ENCODE assay signal across 11 cellular contexts in genomic region chr1:234911787-234912186, GRCh38.
DNase-seq lines count a peak whose midpoint lies in the region; ATAC-seq and TF ChIP-seq lines count a peak whose summit lies in the region.
"Had no signal": no experiment of that assay in that cellular context is flagged by ENCODE, and none has a peak within 500 bp of the region (broad histone marks: within the 10 kb centered on the region; RNA-seq: fewer than 3 reads in every experiment).

No MANE protein-coding gene starts in this region.

- H4K91ac ChIP-seq in IMR-90 (ENCODE audit: insufficient read depth, low read depth, low read length) = no peak overlapping the region

- H3K14ac ChIP-seq in IMR-90 (replicated peaks; ENCODE audit: low read depth, low read length) = no peak overlapping the region

- peaks cover 7% of the 10 kb centered on the region; the same call in 1 of the 2 replicates for H3K9me1 ChIP-seq in IMR-90 (ENCODE audit: insufficient read depth, low read length)

- no peaks in the 10 kb centered on the region for H4K20me1 ChIP-seq in IMR-90 (ENCODE audit: insufficient read depth, low read length)

- H2BK120ac ChIP-seq in IMR-90 (ENCODE audit: low read depth, low read length) = no peak overlapping the region

- no TSS peak for BruUV-seq in IMR-90 (replicated peaks; lab: Mats Ljungman, UMichigan)

- intact Hi-C loops in IMR-90 (cut with micrococcal nuclease) = no loop called here
- intact Hi-C loops in esophagus muscularis mucosa (cut with DNase I) = loop anchor here (10.0 kb wide), 1 partner anchor 187 kb away; no protein-coding TSS in a partner anchor
- intact Hi-C loops in spleen (cut with DNase I; ENCODE audit: low total_unique reads) = no loop called here

- H2AK5ac ChIP-seq in IMR-90 (ENCODE audit: low read depth, low read length) = peak overlapping the region; percentile 25

- no peaks in the 10 kb centered on the region for H3K9me3 ChIP-seq in IMR-90 (ENCODE audit: control insufficient read depth, insufficient read depth, low read length)
- H3K9me3 ChIP-seq in esophagus muscularis mucosa = no peaks in the 10 kb centered on the region
- no peaks in the 10 kb centered on the region for H3K9me3 ChIP-seq in spleen

- H2BK5ac ChIP-seq in IMR-90 (ENCODE audit: low read depth, low read length, poor library complexity, severe bottlenecking) = no peak overlapping the region

- no peak overlapping the region for H3K4me2 ChIP-seq in IMR-90 (ENCODE audit: low read depth, low read length)

- no peak overlapping the region for H3K4ac ChIP-seq in IMR-90 (ENCODE audit: low read depth, low read length)

- no peaks in the 10 kb centered on the region for H3K36me3 Mint-ChIP-seq in activated CD8-positive, alpha-beta T cell treated with anti-CD3 and anti-CD28 coated beads, Interleukin-2, amount 10 ng/mL, durations not matched to agents 7 days and 5 days (ENCODE audit: low read depth)
- H3K36me3 Mint-ChIP-seq in nephron progenitor cell (ENCODE audit: low read depth) = no peaks in the 10 kb centered on the region

- H3K27ac Mint-ChIP-seq in activated CD8-positive, alpha-beta T cell treated with anti-CD3 and anti-CD28 coated beads, Interleukin-2, amount 10 ng/mL, durations not matched to agents 7 days and 5 days = peak overlapping the region; percentile 76
- no peak overlapping the region for H3K27ac Mint-ChIP-seq in nephron progenitor cell

- no peak overlapping the region for H3K56ac ChIP-seq in IMR-90 (ENCODE audit: extremely low read depth, insufficient read depth, low read length)

- no peaks in the 10 kb centered on the region for H3K27me3 Mint-ChIP-seq in activated CD8-positive, alpha-beta T cell treated with anti-CD3 and anti-CD28 coated beads, Interleukin-2, amount 10 ng/mL, durations not matched to agents 7 days and 5 days (ENCODE audit: low read depth)
- peaks cover 14% of the 10 kb centered on the region for H3K27me3 Mint-ChIP-seq in nephron progenitor cell (ENCODE audit: low read depth, poor library complexity)

- ATAC-seq in IMR-90 (ENCODE audit: low read depth) = no peak
- peak; percentile 79 for ATAC-seq in activated CD8-positive, alpha-beta T cell treated with anti-CD3 and anti-CD28 coated beads, Interleukin-2, amount 10 ng/mL, durations not matched to agents 7 days and 5 days
- ATAC-seq in GM18870 (IDR thresholded peaks at IDR 0.05; ENCODE audit: unreplicated experiment) = no peak

- H3K79me1 ChIP-seq in IMR-90 (ENCODE audit: low read depth in 1 of 2, low read length in 2 of 2) = no peaks in the 10 kb centered on the region

- no peak overlapping the region for H3K9ac ChIP-seq in IMR-90 (ENCODE audit: low read depth, low read length)

- TF ChIP-seq POLR2A in IMR-90 (IDR thresholded peaks at IDR 0.05; ENCODE audit: low read depth, low read length) (no peak), esophagus muscularis mucosa (IDR thresholded peaks at IDR 0.05; ENCODE audit: low read depth) (no peak), spleen (IDR thresholded peaks at IDR 0.05) (no peak)

- H3K4me1 ChIP-seq in IMR-90 (ENCODE audit: control insufficient read depth, insufficient read depth, low read length) (peaks cover 8% of the 10 kb centered on the region; the same call in 1 of the 2 replicates), esophagus muscularis mucosa (peaks cover 46 to 51% (median 51%) of the 10 kb centered on the region in 4 donors), spleen (peaks cover 0 to 32% (median 8%) of the 10 kb centered on the region in 6 donors)

- dilution Hi-C loops in IMR-90 (cut with HindIII; ENCODE audit: low sequenced_read_pairs, unreplicated experiment) = no loop called here

- H3K27ac ChIP-seq in IMR-90 (ENCODE audit: insufficient read depth, low read length) = no peak overlapping the region
- peak overlapping the region; percentile 73 to 81 (median 75) for H3K27ac ChIP-seq in esophagus muscularis mucosa (replicated peaks in 1 of 4)
- H3K27ac ChIP-seq in spleen = peak overlapping the region in 6 of 8 donors; percentile 32 to 76 (median 46)

- no peak overlapping the region for H3K23ac ChIP-seq in IMR-90 (ENCODE audit: low read depth, low read length)

- no peak overlapping the region for H2AFZ ChIP-seq in IMR-90 (replicated peaks; ENCODE audit: low read length, poor library complexity)

- POLR2A ChIA-PET in IMR-90 (lab: Charles Lee; ENCODE audit: unreplicated experiment) = no interaction called here
- POLR2A ChIA-PET in activated CD8-positive, alpha-beta T cell treated with anti-CD3 and anti-CD28 coated beads, Interleukin-2, amount 10 ng/mL, durations not matched to agents 7 days and 5 days (lab: Charles Lee) = interaction anchor here (0.9 to 1.3 kb wide), 2 partner anchors 43 to 100 kb away, joined by 3 read pairs; no protein-coding TSS in a partner anchor

- H3K4me3 ChIP-seq in IMR-90 (ENCODE audit: insufficient read depth, low read depth, low read length) (no peak overlapping the region), esophagus muscularis mucosa (no peak overlapping the region), spleen (no peak overlapping the region)

- no peaks in the 10 kb centered on the region for H3K36me3 ChIP-seq in IMR-90 (ENCODE audit: control insufficient read depth, insufficient read depth, low read length)
- no peaks in the 10 kb centered on the region for H3K36me3 ChIP-seq in esophagus muscularis mucosa
- no peaks in the 10 kb centered on the region for H3K36me3 ChIP-seq in spleen

- H2BK15ac ChIP-seq in IMR-90 (ENCODE audit: low read depth, low read length) = 0 out of 3 replicates have a peak overlapping the region, but pooled peaks have one; percentile 9

- no peak for TF ChIP-seq EP300 in esophagus muscularis mucosa (IDR thresholded peaks at IDR 0.05)

- TF ChIP-seq RAD21 in IMR-90 (IDR thresholded peaks at IDR 0.05; ENCODE audit: low read length) = no peak

- H2BK20ac ChIP-seq in IMR-90 (ENCODE audit: low read depth, low read length) = 0 out of 2 replicates have a peak overlapping the region, but pooled peaks have one; percentile 36

- H2AK9ac ChIP-seq in IMR-90 (replicated peaks; ENCODE audit: low read depth, low read length, poor library complexity) = no peak overlapping the region

- DNase-seq in IMR-90 = no peak
- DNase-seq in activated CD8-positive, alpha-beta T cell treated with anti-CD3 and anti-CD28 coated beads, Interleukin-2, amount 10 ng/mL, durations not matched to agents 7 days and 5 days = peak; percentile 55
- no peak for DNase-seq in esophagus muscularis mucosa (ENCODE audit: extremely low spot score)
- peak; percentile 81 for DNase-seq in spleen
- DNase-seq in NCI-H2171 (lab: John Stamatoyannopoulos, UW) = no peak
- no peak for DNase-seq in hypothalamus (lab: John Stamatoyannopoulos, UW)
- no peak for DNase-seq in nephron progenitor cell
- DNase-seq: DMS53; effector CD8-positive, alpha-beta T cell; NCI-H2081 treated with DMSO at 0.1 percent for 48 hours had no signal

- peaks cover 36% of the 10 kb centered on the region for H3K4me1 Mint-ChIP-seq in activated CD8-positive, alpha-beta T cell treated with anti-CD3 and anti-CD28 coated beads, Interleukin-2, amount 10 ng/mL, durations not matched to agents 7 days and 5 days (ENCODE audit: low read depth)
- peaks cover 73% of the 10 kb centered on the region for H3K4me1 Mint-ChIP-seq in nephron progenitor cell

- WGBS in IMR-90 (ENCODE audit: extremely low coverage in 2 of 2, insufficient read length in 1 of 2), 2 experiments = no CpG with 5 or more reads among the region's 8 CpGs
- WGBS in esophagus muscularis mucosa = 69% methylated on average over 7 of the region's 8 CpGs
- 29 to 38% (median 36%) methylated on average over 4 to 8 of the region's 8 CpGs for WGBS in spleen, 5 donors

- no peak overlapping the region for H4K8ac ChIP-seq in IMR-90 (ENCODE audit: low read depth in 2 of 2, low read length in 2 of 2)

- H3K27me3 ChIP-seq in IMR-90 (ENCODE audit: control insufficient read depth, insufficient read depth, low read length) (no peaks in the 10 kb centered on the region), esophagus muscularis mucosa (no peaks in the 10 kb centered on the region), spleen (replicated peaks in 1 of 7) (no peaks in the 10 kb centered on the region)

- H3K4me3 Mint-ChIP-seq in activated CD8-positive, alpha-beta T cell treated with anti-CD3 and anti-CD28 coated beads, Interleukin-2, amount 10 ng/mL, durations not matched to agents 7 days and 5 days = no peak overlapping the region
- no peak overlapping the region for H3K4me3 Mint-ChIP-seq in nephron progenitor cell

- no peak for TF ChIP-seq CTCF in IMR-90 (conservative IDR thresholded peaks at IDR 0.05; ENCODE audit: low read depth, low read length)
- TF ChIP-seq CTCF in esophagus muscularis mucosa (IDR thresholded peaks at IDR 0.05) = no peak
- TF ChIP-seq CTCF in spleen (IDR thresholded peaks at IDR 0.05 in 8 of 11, conservative IDR thresholded peaks at IDR 0.05 in 3 of 11) = no peak
- TF ChIP-seq CTCF in nephron progenitor cell (IDR thresholded peaks at IDR 0.05) = no peak

- H4K5ac ChIP-seq in IMR-90 (ENCODE audit: low read depth, low read length) = no peak overlapping the region

- CTCF ChIA-PET in IMR-90 (lab: Yijun Ruan, JAX) = no interaction called here
- CTCF ChIA-PET in activated CD8-positive, alpha-beta T cell treated with anti-CD3 and anti-CD28 coated beads, Interleukin-2, amount 10 ng/mL, durations not matched to agents 7 days and 5 days (lab: Charles Lee) = interaction anchor here (0.8 to 2.9 kb wide), 4 partner anchors 12 to 43 kb away, joined by 3 to 17 read pairs (median 6); no protein-coding TSS in a partner anchor

- H3K18ac ChIP-seq in IMR-90 (ENCODE audit: low read depth, low read length) = no peak overlapping the region

- in situ Hi-C loops in IMR-90 (cut with MboI; ENCODE audit: low sequenced_read_pairs) = no loop called here

- H3K9me3 Mint-ChIP-seq in activated CD8-positive, alpha-beta T cell treated with anti-CD3 and anti-CD28 coated beads, Interleukin-2, amount 10 ng/mL, durations not matched to agents 7 days and 5 days (ENCODE audit: insufficient read depth) = no peaks in the 10 kb centered on the region
- H3K9me3 Mint-ChIP-seq in nephron progenitor cell = no peaks in the 10 kb centered on the region

TF ChIP-seq in IMR-90, 13 proteins besides CTCF, POLR2A, EP300 and RAD21 (continues in another document):
- TF ChIP-seq RCOR1 (IDR thresholded peaks at IDR 0.05; ENCODE audit: insufficient replicate concordance, low read length) = no peak
- no peak for TF ChIP-seq NFE2L2 (IDR thresholded peaks at IDR 0.05; ENCODE audit: low read depth, low read length)
- no peak for TF ChIP-seq RFX5 (IDR thresholded peaks at IDR 0.05; ENCODE audit: low read depth, low read length)
- no peak for TF ChIP-seq MAFK (IDR thresholded peaks at IDR 0.05; ENCODE audit: low read depth, low read length)
- TF ChIP-seq CHD1 (IDR thresholded peaks at IDR 0.05; ENCODE audit: low read depth, low read length) = no peak
- TF ChIP-seq FOS (IDR thresholded peaks at IDR 0.05; ENCODE audit: low read depth, low read length) = no peak
- no peak for TF ChIP-seq MAZ (IDR thresholded peaks at IDR 0.05; ENCODE audit: borderline replicate concordance, low read depth, low read length)
- no peak for TF ChIP-seq BHLHE40 (IDR thresholded peaks at IDR 0.05; ENCODE audit: low read depth, low read length)
- no peak for TF ChIP-seq MXI1 (IDR thresholded peaks at IDR 0.05; ENCODE audit: borderline replicate concordance, low read depth, low read length)

Comparison
In these comparisons a context has a peak if more than half of its experiments do, and no peak if none do; other contexts are left out.
1. DNase-seq: peak in activated CD8-positive, alpha-beta T cell treated with anti-CD3 and anti-CD28 coated beads, Interleukin-2, amount 10 ng/mL, durations not matched to agents 7 days and 5 days (single experiment) and spleen (single experiment); none in IMR-90 (single experiment), esophagus muscularis mucosa (single experiment), NCI-H2171 (single experiment), hypothalamus (0 of 51) and nephron progenitor cell (single experiment).